ENCODE assay signal across 19 cellular contexts in the genomic region with DNA sequence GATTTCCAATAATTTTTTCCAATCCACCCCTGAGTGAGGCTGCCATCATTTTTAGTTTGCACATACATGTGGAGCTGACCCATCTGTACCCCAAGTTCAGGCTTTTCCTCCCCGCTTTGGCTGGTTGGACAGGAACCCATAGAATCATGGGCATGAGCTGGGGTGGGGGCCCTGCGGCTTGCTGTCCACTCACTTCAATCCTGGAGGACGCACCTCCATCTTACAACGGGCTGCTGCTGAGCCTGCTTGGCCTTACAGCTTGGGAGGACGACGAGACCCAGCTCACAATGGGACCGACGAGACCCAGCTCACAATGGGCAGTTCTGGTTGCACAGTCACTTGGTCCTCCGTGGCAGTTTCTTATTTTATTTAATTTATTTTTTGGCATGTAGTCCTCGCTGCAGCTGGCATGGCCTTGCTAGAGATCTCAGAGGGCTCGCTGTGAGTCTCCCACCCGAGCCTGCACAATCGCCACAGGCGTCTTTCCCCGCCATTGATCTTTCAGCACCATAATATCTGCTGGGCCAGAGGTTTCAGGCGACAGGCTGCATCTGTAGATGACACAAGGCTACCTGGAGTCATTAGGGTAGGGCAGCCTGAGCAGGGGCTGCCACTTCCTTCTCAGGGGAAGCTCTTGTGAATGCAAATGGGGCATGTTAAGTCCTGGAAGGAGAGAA. TPM values are rescaled to one million over a fixed set of nuclear protein-coding genes. Genes with fewer than 3 reads are reported as not detected.
DNase-seq lines count a peak whose midpoint lies in the region; ATAC-seq and TF ChIP-seq lines count a peak whose summit lies in the region.
"Had no signal": no experiment of that assay in that cellular context is flagged by ENCODE, and none has a peak within 500 bp of the region (broad histone marks: within the 10 kb centered on the region; RNA-seq: fewer than 3 reads in every experiment).

No MANE protein-coding gene starts in this region.

- no peak overlapping the region for H3K27ac Mint-ChIP-seq in GM23338
- H3K27ac Mint-ChIP-seq in osteocyte (ENCODE audit: unreplicated experiment): no peak overlapping the region
- H3K27ac Mint-ChIP-seq in Caco-2 (ENCODE audit: unreplicated experiment): no peak overlapping the region
- H3K27ac Mint-ChIP-seq: B cell had no signal

- peaks cover 10% of the 10 kb centered on the region for H3K27me3 Mint-ChIP-seq in GM23338 (ENCODE audit: insufficient read depth, low read depth, poor library complexity)
- peaks cover 89% of the 10 kb centered on the region for H3K27me3 Mint-ChIP-seq in osteocyte (ENCODE audit: unreplicated experiment)
- H3K27me3 Mint-ChIP-seq in Caco-2 (ENCODE audit: insufficient read depth, unreplicated experiment): peaks cover 16% of the 10 kb centered on the region

- H3K36me3 Mint-ChIP-seq in GM23338 (ENCODE audit: low read depth) (no peaks in the 10 kb centered on the region), osteocyte (ENCODE audit: unreplicated experiment) (no peaks in the 10 kb centered on the region), Caco-2 (ENCODE audit: insufficient read depth, unreplicated experiment) (no peaks in the 10 kb centered on the region)
- H3K36me3 Mint-ChIP-seq: CD4-positive, CD25-positive, alpha-beta regulatory T cell had no signal

- H3K4me1 Mint-ChIP-seq in GM23338 (peaks cover 30% of the 10 kb centered on the region), osteocyte (ENCODE audit: unreplicated experiment) (peaks cover 3% of the 10 kb centered on the region), Caco-2 (ENCODE audit: low read depth, unreplicated experiment) (no peaks in the 10 kb centered on the region)

- DNase-seq in ELF-1 (ENCODE audit: low read depth, low spot score) (peak; percentile 16), GM23338 (ENCODE audit: low spot score) (no peak), coronary artery (ENCODE audit: low spot score) (peak; percentile 67), osteocyte (ENCODE audit: extremely low spot score, unreplicated experiment) (peak; percentile 57), GF-D8 (lab: John Stamatoyannopoulos, UW) (no peak), Caco-2 (no peak)
- DNase-seq: Calu3; CD4-positive, CD25-positive, alpha-beta regulatory T cell; DMS79 treated with DMSO at 0.1 percent for 48 hours; HCEC 1CT; NCI-H1417 treated with DMSO at 0.1 percent for 48 hours; NCI-H1930; NCI-H446 treated with DMSO at 0.1 percent for 48 hours; NCI-H774; PC-9 had no signal

- H3F3A ChIP-seq in GM23338 (replicated peaks; ENCODE audit: low read depth): 0 out of 2 replicates have a peak, but pooled peaks cover 3% of the 10 kb centered on the region

- H3K9me3 Mint-ChIP-seq in GM23338 (no peaks in the 10 kb centered on the region), osteocyte (ENCODE audit: unreplicated experiment) (no peaks in the 10 kb centered on the region), Caco-2 (ENCODE audit: unreplicated experiment) (no peaks in the 10 kb centered on the region)
- H3K9me3 Mint-ChIP-seq: CD4-positive, CD25-positive, alpha-beta regulatory T cell had no signal

- ATAC-seq in GM23338: no peak
- ATAC-seq in GM21390 (IDR thresholded peaks at IDR 0.05; ENCODE audit: unreplicated experiment): no peak
- ATAC-seq in GM19395 (IDR thresholded peaks at IDR 0.05; ENCODE audit: unreplicated experiment): no peak

- CTCF ChIA-PET in Caco-2 (lab: Charles Lee): interaction anchor here (0.6 to 8.0 kb wide), 11 partner anchors 8 to 272 kb away, joined by 3 to 71 read pairs (median 4); a partner anchor contains a TSS

- H3K4me3 Mint-ChIP-seq in GM23338: no peak overlapping the region
- no peak overlapping the region for H3K4me3 Mint-ChIP-seq in osteocyte (ENCODE audit: unreplicated experiment)
- H3K4me3 Mint-ChIP-seq in Caco-2 (ENCODE audit: unreplicated experiment): no peak overlapping the region
- H3K4me3 Mint-ChIP-seq: B cell; CD4-positive, CD25-positive, alpha-beta regulatory T cell had no signal

- no peaks in the 10 kb centered on the region for H3K9me2 ChIP-seq in GM23338 (ENCODE audit: insufficient read depth)

- no peak overlapping the region for H2AFZ ChIP-seq in GM23338
- H2AFZ ChIP-seq: PC-9 had no signal

- H4K20me1 ChIP-seq in GM23338 (replicated peaks; ENCODE audit: insufficient read depth): no peaks in the 10 kb centered on the region

- 0 out of 2 replicates have a peak overlapping the region, but pooled peaks have one; percentile 32 for H3K4me2 ChIP-seq in GM23338
- H3K4me2 ChIP-seq: PC-9 had no signal

- H3K4me1 ChIP-seq in GM23338 (ENCODE audit: insufficient read depth) (peaks cover 8% of the 10 kb centered on the region), Caco-2 (no peaks in the 10 kb centered on the region)
- H3K4me1 ChIP-seq: SJSA1 had no signal

- TF ChIP-seq CTCF in GM23338 (conservative IDR thresholded peaks at IDR 0.05; ENCODE audit: low read depth in 2 of 2) (no peak), coronary artery (IDR thresholded peaks at IDR 0.05) (no peak), osteocyte (IDR thresholded peaks at IDR 0.05) (no peak), Caco-2 (IDR thresholded peaks at IDR 0.05; ENCODE audit: insufficient read depth in 1 of 2, low read depth in 1 of 2, low read length in 1 of 2, severe bottlenecking in 1 of 2, unreplicated experiment in 1 of 2) (no peak)

- H3K36me3 ChIP-seq in GM23338 (ENCODE audit: insufficient read depth) (no peaks in the 10 kb centered on the region), Caco-2 (ENCODE audit: control insufficient read depth, insufficient read depth, low read length) (no peaks in the 10 kb centered on the region)
- H3K36me3 ChIP-seq: SJSA1 had no signal

- H3K4me3 ChIP-seq in GM23338: no peak overlapping the region
- H3K4me3 ChIP-seq in coronary artery: no peak overlapping the region
- H3K4me3 ChIP-seq in Caco-2 (ENCODE audit: low read depth, low read length): no peak overlapping the region
- H3K4me3 ChIP-seq: PC-9, SJSA1 had no signal

- no TSS peak for BruUV-seq in Caco-2 (replicated peaks; lab: Mats Ljungman, UMichigan)

- no peak overlapping the region for H3K27ac ChIP-seq in GM23338 (ENCODE audit: low read depth)
- no peak overlapping the region for H3K27ac ChIP-seq in coronary artery
- H3K27ac ChIP-seq: PC-9, SJSA1 had no signal

- POLR2A ChIA-PET in Caco-2 (lab: Charles Lee): no interaction called here

- H3K9me3 ChIP-seq in Caco-2: no peaks in the 10 kb centered on the region
- H3K9me3 ChIP-seq: SJSA1 had no signal

- H3K79me2 ChIP-seq in GM23338 (replicated peaks; ENCODE audit: insufficient read depth): no peaks in the 10 kb centered on the region

- H3K27me3 ChIP-seq in GM23338 (ENCODE audit: insufficient read depth): no peaks in the 10 kb centered on the region
- no peaks in the 10 kb centered on the region for H3K27me3 ChIP-seq in Caco-2 (replicated peaks; ENCODE audit: control insufficient read depth, insufficient read depth, low read length)

- intact Hi-C loops in Caco-2 (cut with micrococcal nuclease; ENCODE audit: unreplicated experiment): loop anchor here (1.0 to 2.0 kb wide), 3 partner anchors 73 to 171 kb away; no protein-coding TSS in a partner anchor

TF ChIP-seq in GM23338, 12 proteins besides CTCF, POLR2A, EP300 and RAD21 (continues in another document):
- TF ChIP-seq JUNB (IDR thresholded peaks at IDR 0.05; ENCODE audit: unreplicated experiment) (no peak), POLR2AphosphoS5 (IDR thresholded peaks at IDR 0.05; ENCODE audit: low read depth) (no peak), NANOG (IDR thresholded peaks at IDR 0.05; ENCODE audit: borderline replicate concordance) (no peak), ZNF114 (CRISPR knock-in tag; IDR thresholded peaks at IDR 0.05) (no peak)

RNA-seq across cellular contexts. Expression of a gene that starts 19.6 kb away (rescaled TPM):
- total RNA-seq in GM23338 (2014; rRNA removed; shearing (Covaris generic)): 1.0 and 2.0 TPM in 2 replicates
- polyA plus RNA-seq in GM23338 (2016; fragmentation: Nextera tagmentation; extraction: Ambion mirVana): 0.54 and 0.57 TPM in 2 replicates
- total RNA-seq in osteocyte: 10.6 and 11.4 TPM in 2 replicates
- 5.6 and 6.9 TPM in 2 replicates for total RNA-seq in Caco-2 (2022)
- total RNA-seq: CD4-positive, CD25-positive, alpha-beta regulatory T cell had no signal
- polyA plus RNA-seq: CD4-positive, CD25-positive, alpha-beta regulatory T cell had no signal

Comparison
In these comparisons a context has a peak if more than half of its experiments do, and no peak if none do; other contexts are left out.
1. DNase-seq: peak in ELF-1 (single experiment), coronary artery (single experiment) and osteocyte (single experiment); none in GM23338 (single experiment), GF-D8 (single experiment) and Caco-2 (0 of 2).